20 cellular contexts compared by ENCODE assay signal in genomic region chr2:184971669-184972068, GRCh38.
A peak's percentile ranks its signal among the peaks of the same experiment; 100 is the strongest.
DNase-seq lines count a peak whose midpoint lies in the region; ATAC-seq and TF ChIP-seq lines count a peak whose summit lies in the region.
"Had no signal": no experiment of that assay in that cellular context is flagged by ENCODE, and none has a peak within 500 bp of the region (broad histone marks: within the 10 kb centered on the region; RNA-seq: fewer than 3 reads in every experiment).

No MANE protein-coding gene starts in this region.

- peak; percentile 87 for TF ChIP-seq EP300 in neural cell (conservative IDR thresholded peaks at IDR 0.05; ENCODE audit: poor library complexity, severe bottlenecking)

- H3K79me2 ChIP-seq in neural cell (replicated peaks; ENCODE audit: insufficient read depth, low read length): no peaks in the 10 kb centered on the region

- H2AFZ ChIP-seq in neural cell (ENCODE audit: low read depth, low read length): no peak overlapping the region
- H2AFZ ChIP-seq: GM23248 had no signal

- H4K20me1 ChIP-seq in neural cell (ENCODE audit: insufficient read depth): no peaks in the 10 kb centered on the region
- H4K20me1 ChIP-seq: BLaER1 had no signal

- no peak overlapping the region for H3K9ac ChIP-seq in neural cell (ENCODE audit: low read length)
- H3K9ac ChIP-seq: BLaER1, GM23248 had no signal

- no peaks in the 10 kb centered on the region for H3K9me2 ChIP-seq in neural cell (ENCODE audit: insufficient read depth, low read length)

- no peaks in the 10 kb centered on the region for H3K27me3 ChIP-seq in neural cell (ENCODE audit: insufficient read depth, low read depth, low read length)
- H3K27me3 ChIP-seq: BLaER1 had no signal

- peak; percentile 9 for DNase-seq in NCI-H146 (lab: John Stamatoyannopoulos, UW)
- DNase-seq in NCI-H146 treated with DMSO at 0.1 percent for 48 hours (lab: John Stamatoyannopoulos, UW; ENCODE audit: unreplicated experiment): no peak
- DNase-seq in DMS 273 (lab: John Stamatoyannopoulos, UW; ENCODE audit: unreplicated experiment): peak; percentile 24
- peak; percentile 95 for DNase-seq in NCI-H526 treated with DMSO at 0.1 percent for 48 hours (lab: John Stamatoyannopoulos, UW)
- no peak for DNase-seq in left ventricle myocardium superior
- no peak for DNase-seq in cerebellar cortex (ENCODE audit: low spot score)
- DNase-seq: Calu3; CD4-positive, CD25-positive, alpha-beta regulatory T cell; CD8-positive, alpha-beta memory T cell; DMS79; EL; GDM1; GM23248; H7; HCEC 1CT had no signal

- intact Hi-C loops in left ventricle myocardium superior (cut with micrococcal nuclease): no loop called here

- no peak for TF ChIP-seq CTCF in neural cell (IDR thresholded peaks at IDR 0.05; ENCODE audit: poor library complexity, severe bottlenecking)

- no peak overlapping the region for H3K27ac ChIP-seq in neural cell (ENCODE audit: low read length)
- H3K27ac ChIP-seq: 22Rv1, BLaER1, C4-2B, GM23248 had no signal

- H3K36me3 ChIP-seq in neural cell (ENCODE audit: insufficient read depth, low read length): no peaks in the 10 kb centered on the region
- H3K36me3 ChIP-seq: BLaER1 had no signal

- peaks cover 2% of the 10 kb centered on the region for H3K9me3 ChIP-seq in neural cell (ENCODE audit: low read length)

- no peak overlapping the region for H3K4me2 ChIP-seq in neural cell (ENCODE audit: low read length)
- H3K4me2 ChIP-seq: BLaER1 had no signal

- TF ChIP-seq RAD21 in neural cell (conservative IDR thresholded peaks at IDR 0.05): no peak

- H3K4me3 ChIP-seq in neural cell (ENCODE audit: low read length): no peak overlapping the region
- H3K4me3 ChIP-seq: BLaER1, GM12878, GM23248 had no signal

- no peaks in the 10 kb centered on the region for H3F3A ChIP-seq in neural cell (ENCODE audit: insufficient read depth, low read length, poor library complexity, severe bottlenecking)

- ATAC-seq in left ventricle myocardium superior: no peak
- ATAC-seq: GM12878 had no signal

TF ChIP-seq in neural cell, 6 proteins besides CTCF, POLR2A, EP300 and RAD21:
- TF ChIP-seq POLR2AphosphoS5 (IDR thresholded peaks at IDR 0.05) (peak; percentile 75), MXI1 (conservative IDR thresholded peaks at IDR 0.05; ENCODE audit: poor library complexity, severe bottlenecking) (no peak), REST (IDR thresholded peaks at IDR 0.05; ENCODE audit: borderline replicate concordance) (peak; percentile 22)

Comparison
In these comparisons a context has a peak if more than half of its experiments do, and no peak if none do; other contexts are left out.
1. DNase-seq: peak in NCI-H146 (single experiment), DMS 273 (single experiment) and NCI-H526 treated with DMSO at 0.1 percent for 48 hours (single experiment); none in NCI-H146 treated with DMSO at 0.1 percent for 48 hours (single experiment), left ventricle myocardium superior (single experiment) and cerebellar cortex (single experiment).